In the genomic region with DNA sequence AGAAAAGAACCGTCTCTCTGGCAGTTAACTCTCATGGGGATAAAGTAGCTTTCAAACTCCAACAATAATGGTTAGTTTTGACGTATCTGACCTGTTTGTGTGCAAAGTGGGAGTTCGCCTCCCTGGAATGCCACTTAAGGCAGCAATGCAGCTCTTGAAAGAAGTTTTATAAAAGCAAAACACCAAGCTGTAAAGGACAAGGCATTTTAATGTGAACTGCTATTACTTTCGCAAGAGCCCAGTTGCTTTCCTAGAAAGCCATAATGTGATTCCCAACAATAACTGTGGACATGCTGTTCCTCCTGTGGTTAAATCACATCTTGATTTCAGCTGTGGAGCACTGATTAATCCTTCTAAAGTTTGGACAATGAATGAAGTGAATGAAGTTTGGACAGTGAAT, we compare ENCODE assay signal across 20 cellular contexts.
DNase-seq lines count a peak whose midpoint lies in the region; ATAC-seq, FAIRE-seq and TF ChIP-seq lines count a peak whose summit lies in the region.
"Had no signal": no experiment of that assay in that cellular context is flagged by ENCODE, and none has a peak within 500 bp of the region (broad histone marks: within the 10 kb centered on the region; RNA-seq: fewer than 3 reads in every experiment).

No MANE protein-coding gene starts in this region.

- ATAC-seq in Right ventricle myocardium superior (ENCODE audit: poor library complexity) (peak; percentile 29), HG02852 (IDR thresholded peaks at IDR 0.05; ENCODE audit: unreplicated experiment) (no peak)

- H3K9me3 ChIP-seq in keratinocyte (ENCODE audit: control insufficient read depth, low read depth, low read length) = no peaks in the 10 kb centered on the region
- H3K9me3 ChIP-seq: neutrophil had no signal

- H3K4me2 ChIP-seq in keratinocyte (ENCODE audit: control insufficient read depth, extremely low read depth, insufficient read depth, low read depth, low read length) = no peak overlapping the region

- H3K36me3 ChIP-seq in keratinocyte (ENCODE audit: control insufficient read depth in 2 of 2, extremely low read depth in 1 of 2, insufficient read depth in 2 of 2, low read length in 2 of 2) = no peaks in the 10 kb centered on the region
- H3K36me3 ChIP-seq: HAP-1, neutrophil, right atrium auricular region had no signal

- no peaks in the 10 kb centered on the region for H3K9me1 ChIP-seq in keratinocyte (ENCODE audit: control insufficient read depth, extremely low read depth, insufficient read depth, low read length)

- H3K27me3 ChIP-seq in keratinocyte (ENCODE audit: control insufficient read depth, extremely low read depth, insufficient read depth, low read length) = no peaks in the 10 kb centered on the region
- H3K27me3 ChIP-seq: neutrophil, right atrium auricular region, tibial nerve had no signal

- no peaks in the 10 kb centered on the region for H4K20me1 ChIP-seq in keratinocyte (ENCODE audit: control insufficient read depth, extremely low read depth, insufficient read depth, low read length)

- in situ Hi-C loops in astrocyte of the spinal cord (cut with HindIII; ENCODE audit: low sequenced_read_pairs) = no loop called here

- H3K4me1 ChIP-seq in keratinocyte (ENCODE audit: control insufficient read depth, extremely low read depth, insufficient read depth, low read length) = peaks cover 20% of the 10 kb centered on the region
- H3K4me1 ChIP-seq: HAP-1 had no signal

- no peak overlapping the region for H3K9ac ChIP-seq in keratinocyte (ENCODE audit: control insufficient read depth, extremely low read depth, insufficient read depth, low read length)

- no peak for TF ChIP-seq CTCF in astrocyte of the spinal cord (IDR thresholded peaks at IDR 0.05; ENCODE audit: low read depth, low read length)
- TF ChIP-seq CTCF in keratinocyte (optimal IDR thresholded peaks at IDR 0.05 in 1 of 3, IDR thresholded peaks at IDR 0.05 in 1 of 3, conservative IDR thresholded peaks at IDR 0.05 in 1 of 3; ENCODE audit: extremely low read depth in 1 of 3, insufficient read depth in 2 of 3, low read length in 3 of 3) = no peak

- FAIRE-seq in keratinocyte (lab: Jason Lieb, UNC) = no peak
- FAIRE-seq: GM12892, RCC 7860 had no signal

- no peak for DNase-seq in Right ventricle myocardium superior
- no peak for DNase-seq in cardiac septum (ENCODE audit: low spot score)
- peak; percentile 53 for DNase-seq in astrocyte of the spinal cord (ENCODE audit: low read depth, low spot score)
- DNase-seq in keratinocyte (ENCODE audit: low read depth, low spot score) = no peak
- DNase-seq in smooth muscle cell of the brain vasculature (ENCODE audit: low read depth, low spot score) = peak; percentile 20
- no peak for DNase-seq in NCI-H524 (lab: John Stamatoyannopoulos, UW)
- DNase-seq in medulla oblongata (ENCODE audit: extremely low spot score) = no peak
- DNase-seq: activated B cell treated with CpG ODN at 0.5 μM for 24 hours; amniotic stem cell; mesendoderm; NCI-H2081 treated with DMSO at 0.1 percent for 48 hours; NCI-H774; stimulated activated CD4-positive, alpha-beta T cell treated with anti-CD3 and anti-CD28 coated beads, Interleukin-4, amount 100 ng/mL, for 4 hours had no signal

- peak overlapping the region; percentile 59 for H3K27ac ChIP-seq in keratinocyte (ENCODE audit: control insufficient read depth, insufficient read depth, low read length)
- H3K27ac ChIP-seq: neutrophil, right atrium auricular region, tibial nerve had no signal

- H3K79me2 ChIP-seq in keratinocyte (ENCODE audit: control insufficient read depth, insufficient read depth, low read length) = no peaks in the 10 kb centered on the region

- intact Hi-C loops in Right ventricle myocardium superior (cut with DNase I) = no loop called here
- intact Hi-C loops in cardiac septum (cut with DNase I) = no loop called here

- no peak overlapping the region for H3K4me3 ChIP-seq in astrocyte of the spinal cord (ENCODE audit: low read depth, low read length)
- H3K4me3 ChIP-seq in keratinocyte (ENCODE audit: control insufficient read depth in 2 of 3, extremely low read depth in 1 of 3, insufficient read depth in 2 of 3, low read depth in 1 of 3, low read length in 3 of 3) = no peak overlapping the region
- H3K4me3 ChIP-seq: HAP-1, right atrium auricular region, tibial nerve had no signal

- H2AFZ ChIP-seq in keratinocyte (ENCODE audit: control insufficient read depth, low read length) = no peak overlapping the region

- dilution Hi-C loops in keratinocyte (cut with MboI; ENCODE audit: extremely low pct_ligation_motif_present, low sequenced_read_pairs) = no loop called here

Comparison
In these comparisons a context has a peak if more than half of its experiments do, and no peak if none do; other contexts are left out.
1. DNase-seq: peak in astrocyte of the spinal cord (single experiment) and smooth muscle cell of the brain vasculature (single experiment); none in Right ventricle myocardium superior (single experiment), cardiac septum (single experiment), keratinocyte (single experiment), NCI-H524 (0 of 2) and medulla oblongata (single experiment).